Comparison of ENCODE assay signal across 11 cellular contexts in genomic region chr1:6801199-6801598, GRCh38. TPM values are rescaled to one million over a fixed set of nuclear protein-coding genes. Genes with fewer than 3 reads are reported as not detected.
DNase-seq lines count a peak whose midpoint lies in the region; ATAC-seq and TF ChIP-seq lines count a peak whose summit lies in the region.
"Had no signal": no experiment of that assay in that cellular context is flagged by ENCODE, and none has a peak within 500 bp of the region (broad histone marks: within the 10 kb centered on the region; RNA-seq: fewer than 3 reads in every experiment).

No MANE protein-coding gene starts in this region.

- H3K27me3 Mint-ChIP-seq in neural crest cell (ENCODE audit: low read depth) (no peaks in the 10 kb centered on the region), WTC11 (ENCODE audit: low read depth) (no peaks in the 10 kb centered on the region)

- H3K27ac ChIP-seq in cardiac muscle cell (peak overlapping the region; percentile 93), aorta (ENCODE audit: low read depth in 1 of 2, low read length in 2 of 2) (peak overlapping the region; percentile 59 to 92), trophoblast cell (ENCODE audit: low read depth, low read length) (no peak overlapping the region)
- H3K27ac ChIP-seq: suprapubic skin had no signal

- TF ChIP-seq CTCF in cardiac muscle cell (IDR thresholded peaks at IDR 0.05; ENCODE audit: low read depth, low read length) (no peak), neural crest cell (conservative IDR thresholded peaks at IDR 0.05) (no peak), WTC11 (IDR thresholded peaks at IDR 0.05) (no peak)

- H3K4me3 ChIP-seq in cardiac muscle cell (no peak overlapping the region), aorta (ENCODE audit: low read length in 2 of 2) (no peak overlapping the region), trophoblast cell (ENCODE audit: low read depth, low read length) (no peak overlapping the region)
- H3K4me3 ChIP-seq: suprapubic skin had no signal

- no peak overlapping the region for H4K8ac ChIP-seq in trophoblast cell (ENCODE audit: low read depth, low read length)

- H2BK5ac ChIP-seq in trophoblast cell (ENCODE audit: low read depth, low read length, poor library complexity): no peak overlapping the region

- WGBS in aorta, 2 donors: 69 to 74% methylated on average over 2 of the region's 2 CpGs
- WGBS in trophoblast cell (ENCODE audit: extremely low coverage, insufficient coverage, insufficient read length): no CpG with 5 or more reads among the region's 2 CpGs

- no peaks in the 10 kb centered on the region for H3K36me3 Mint-ChIP-seq in neural crest cell (ENCODE audit: low read depth)
- H3K36me3 Mint-ChIP-seq in WTC11: no peaks in the 10 kb centered on the region

- H3K36me3 ChIP-seq in cardiac muscle cell: no peaks in the 10 kb centered on the region
- H3K36me3 ChIP-seq in aorta (ENCODE audit: control insufficient read depth in 1 of 2, insufficient read depth in 2 of 2, low read length in 1 of 2): no peaks in the 10 kb centered on the region
- peaks cover 0 to 2% of the 10 kb centered on the region in 2 experiments for H3K36me3 ChIP-seq in trophoblast cell (ENCODE audit: control insufficient read depth in 1 of 2, insufficient read depth in 2 of 2, low read length in 2 of 2)
- H3K36me3 ChIP-seq: suprapubic skin had no signal

- no peak overlapping the region for H2AK5ac ChIP-seq in trophoblast cell (ENCODE audit: low read length)

- H4K12ac ChIP-seq in trophoblast cell (ENCODE audit: low read depth, low read length): no peak overlapping the region

- no peak overlapping the region for H3K23ac ChIP-seq in trophoblast cell (ENCODE audit: low read length)

- H3K9me3 ChIP-seq in cardiac muscle cell (ENCODE audit: low read depth) (no peaks in the 10 kb centered on the region), aorta (ENCODE audit: control insufficient read depth, low read length) (no peaks in the 10 kb centered on the region), trophoblast cell (ENCODE audit: insufficient read depth, low read depth, low read length) (no peaks in the 10 kb centered on the region)
- H3K9me3 ChIP-seq: suprapubic skin had no signal

- H3K14ac ChIP-seq in trophoblast cell (ENCODE audit: low read length): no peak overlapping the region

- H4K91ac ChIP-seq in trophoblast cell (ENCODE audit: low read depth, low read length): no peak overlapping the region

- H3K9me3 Mint-ChIP-seq in neural crest cell (no peaks in the 10 kb centered on the region), WTC11 (no peaks in the 10 kb centered on the region)

- POLR2A ChIA-PET in WTC11 (lab: Charles Lee): interaction anchor here (0.7 to 1.3 kb wide), 2 partner anchors 16 to 602 kb away, joined by 3 read pairs; partner anchors contain the start of gene CAMTA1

- H3K4me3 Mint-ChIP-seq in neural crest cell (no peak overlapping the region), WTC11 (no peak overlapping the region)

- H2BK120ac ChIP-seq in trophoblast cell (ENCODE audit: insufficient read depth, low read length, poor library complexity): no peak overlapping the region

- peak overlapping the region; percentile 35 for H3K27ac Mint-ChIP-seq in neural crest cell (ENCODE audit: unreplicated experiment)
- no peak overlapping the region for H3K27ac Mint-ChIP-seq in WTC11

- no peak for DNase-seq in Right ventricle myocardium inferior (ENCODE audit: missing footprints)
- no peak for DNase-seq in cardiac septum (ENCODE audit: low spot score)
- DNase-seq in cardiac muscle cell (ENCODE audit: low read depth in 1 of 2, low spot score in 1 of 2): peak in 1 of 2 donors; percentile 19
- no peak for DNase-seq in neural crest cell (ENCODE audit: low read depth, low spot score)
- DNase-seq in aorta: no peak
- DNase-seq in WTC11 (ENCODE audit: low spot score): no peak
- DNase-seq in trophoblast cell: no peak
- DNase-seq: activated CD4-positive, alpha-beta T cell treated with anti-CD3 and anti-CD28 coated beads, Interleukin-2, amount 50 U/mL, for 48 hours; NCI-H1930 had no signal

- H3K4ac ChIP-seq in trophoblast cell (ENCODE audit: low read depth, low read length): no peak overlapping the region

- CTCF ChIA-PET in WTC11 (lab: Charles Lee): no interaction called here

- peak; percentile 46 for ATAC-seq in Right ventricle myocardium inferior
- no peak for ATAC-seq in aorta (ENCODE audit: low FRiP score)
- no peak for ATAC-seq in WTC11
- ATAC-seq in HG03460 (IDR thresholded peaks at IDR 0.05; ENCODE audit: unreplicated experiment): no peak

- no peak overlapping the region for H2BK12ac ChIP-seq in trophoblast cell (ENCODE audit: low read length)

- peaks cover 2% of the 10 kb centered on the region for H3K79me2 ChIP-seq in trophoblast cell (ENCODE audit: control insufficient read depth, insufficient read depth, low read length, poor library complexity)

- H2AFZ ChIP-seq in trophoblast cell (ENCODE audit: insufficient read depth, low read length, poor library complexity): no peak overlapping the region

- H3K27me3 ChIP-seq in cardiac muscle cell (no peaks in the 10 kb centered on the region), aorta (ENCODE audit: control insufficient read depth in 1 of 2, insufficient read depth in 2 of 2, low read length in 1 of 2) (no peaks in the 10 kb centered on the region), trophoblast cell (ENCODE audit: insufficient read depth, low read length) (no peaks in the 10 kb centered on the region)
- H3K27me3 ChIP-seq: suprapubic skin had no signal

- no peak overlapping the region for H3K18ac ChIP-seq in trophoblast cell (ENCODE audit: low read length)

- H3K4me2 ChIP-seq in trophoblast cell (ENCODE audit: low read length): no peak overlapping the region

- no peaks in the 10 kb centered on the region for H3K79me1 ChIP-seq in trophoblast cell (ENCODE audit: low read length)

- intact Hi-C loops in Right ventricle myocardium inferior (cut with DNase I) (no loop called here), cardiac septum (cut with DNase I) (no loop called here), aorta (cut with DNase I) (no loop called here)

- peaks cover 53% of the 10 kb centered on the region for H3K4me1 ChIP-seq in cardiac muscle cell (ENCODE audit: low read depth)
- H3K4me1 ChIP-seq in aorta (ENCODE audit: control insufficient read depth in 1 of 2, insufficient read depth in 2 of 2, low read length in 2 of 2): peaks cover 5 to 21% of the 10 kb centered on the region in 2 donors
- H3K4me1 ChIP-seq in trophoblast cell (ENCODE audit: control insufficient read depth in 1 of 2, insufficient read depth in 2 of 2, low read length in 2 of 2): peaks cover 0 to 5% of the 10 kb centered on the region in 2 experiments

- peaks cover 17% of the 10 kb centered on the region for H3K4me1 Mint-ChIP-seq in neural crest cell
- peaks cover 32% of the 10 kb centered on the region for H3K4me1 Mint-ChIP-seq in WTC11

- H3K9ac ChIP-seq in trophoblast cell (ENCODE audit: low read length): no peak overlapping the region

TF ChIP-seq in WTC11, 78 proteins besides CTCF, POLR2A, EP300 and RAD21:
- TF ChIP-seq, protein P1, sequence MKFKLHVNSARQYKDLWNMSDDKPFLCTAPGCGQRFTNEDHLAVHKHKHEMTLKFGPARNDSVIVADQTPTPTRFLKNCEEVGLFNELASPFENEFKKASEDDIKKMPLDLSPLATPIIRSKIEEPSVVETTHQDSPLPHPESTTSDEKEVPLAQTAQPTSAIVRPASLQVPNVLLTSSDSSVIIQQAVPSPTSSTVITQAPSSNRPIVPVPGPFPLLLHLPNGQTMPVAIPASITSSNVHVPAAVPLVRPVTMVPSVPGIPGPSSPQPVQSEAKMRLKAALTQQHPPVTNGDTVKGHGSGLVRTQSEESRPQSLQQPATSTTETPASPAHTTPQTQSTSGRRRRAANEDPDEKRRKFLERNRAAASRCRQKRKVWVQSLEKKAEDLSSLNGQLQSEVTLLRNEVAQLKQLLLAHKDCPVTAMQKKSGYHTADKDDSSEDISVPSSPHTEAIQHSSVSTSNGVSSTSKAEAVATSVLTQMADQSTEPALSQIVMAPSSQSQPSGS (CRISPR knock-in tag; IDR thresholded peaks at IDR 0.05; ENCODE audit: borderline replicate concordance, low read depth): no peak

RNA-seq across cellular contexts. Expression of gene CAMTA1, which starts 15.9 kb away (rescaled TPM):
- total RNA-seq in Right ventricle myocardium inferior (159 TPM), cardiac septum (114 TPM), cardiac muscle cell (209 and 213 TPM in 2 replicates), neural crest cell (109 and 110 TPM in 2 replicates), aorta (100 to 1,000 TPM in 1 of 2 donors, 10 to 100 TPM in 1; 78.7 to 105 TPM), WTC11 (2021) (86.4 to 116 TPM (median 112 TPM) in 3 replicates)
- polyA plus RNA-seq in cardiac muscle cell (336 and 341 TPM in 2 replicates), aorta (100 to 1,000 TPM; 241 to 438 TPM)
- polyA plus RNA-seq in trophoblast cell (2013): 185 and 191 TPM in 2 replicates
